Comparison of ENCODE assay signal across 7 cellular contexts in the genomic region with DNA sequence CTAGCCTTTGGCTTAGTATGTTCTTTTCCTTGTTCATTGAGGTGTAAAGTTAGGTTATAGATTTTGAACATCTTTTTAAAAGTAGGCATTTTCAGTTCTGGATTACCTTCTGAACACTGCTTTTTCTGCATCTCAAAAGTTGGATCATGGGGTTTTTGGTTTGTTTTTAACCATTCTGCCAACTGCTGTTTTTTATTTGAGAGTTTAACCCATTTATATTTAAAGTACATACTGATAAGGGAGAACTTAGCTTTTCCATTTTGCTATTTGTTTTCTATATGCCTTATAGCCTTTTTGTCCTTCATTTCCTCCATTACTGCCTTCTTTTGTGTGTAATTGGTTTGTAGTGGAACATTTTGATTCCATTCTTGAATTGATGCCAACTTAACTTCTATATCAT.
"Had no signal": no experiment of that assay in that cellular context is flagged by ENCODE, and none has a peak within 500 bp of the region (broad histone marks: within the 10 kb centered on the region; RNA-seq: fewer than 3 reads in every experiment).

No MANE protein-coding gene starts in this region.

- ATAC-seq: GM12878 had no signal

- FAIRE-seq: G401.6, GM12878, GM12891, GM12892, GM18507 had no signal

- H3K4me3 ChIP-seq: GM12878 had no signal

- DNase-seq: GDM1, GF-D8 had no signal
